ENCODE assay signal across 7 cellular contexts in the genomic region with DNA sequence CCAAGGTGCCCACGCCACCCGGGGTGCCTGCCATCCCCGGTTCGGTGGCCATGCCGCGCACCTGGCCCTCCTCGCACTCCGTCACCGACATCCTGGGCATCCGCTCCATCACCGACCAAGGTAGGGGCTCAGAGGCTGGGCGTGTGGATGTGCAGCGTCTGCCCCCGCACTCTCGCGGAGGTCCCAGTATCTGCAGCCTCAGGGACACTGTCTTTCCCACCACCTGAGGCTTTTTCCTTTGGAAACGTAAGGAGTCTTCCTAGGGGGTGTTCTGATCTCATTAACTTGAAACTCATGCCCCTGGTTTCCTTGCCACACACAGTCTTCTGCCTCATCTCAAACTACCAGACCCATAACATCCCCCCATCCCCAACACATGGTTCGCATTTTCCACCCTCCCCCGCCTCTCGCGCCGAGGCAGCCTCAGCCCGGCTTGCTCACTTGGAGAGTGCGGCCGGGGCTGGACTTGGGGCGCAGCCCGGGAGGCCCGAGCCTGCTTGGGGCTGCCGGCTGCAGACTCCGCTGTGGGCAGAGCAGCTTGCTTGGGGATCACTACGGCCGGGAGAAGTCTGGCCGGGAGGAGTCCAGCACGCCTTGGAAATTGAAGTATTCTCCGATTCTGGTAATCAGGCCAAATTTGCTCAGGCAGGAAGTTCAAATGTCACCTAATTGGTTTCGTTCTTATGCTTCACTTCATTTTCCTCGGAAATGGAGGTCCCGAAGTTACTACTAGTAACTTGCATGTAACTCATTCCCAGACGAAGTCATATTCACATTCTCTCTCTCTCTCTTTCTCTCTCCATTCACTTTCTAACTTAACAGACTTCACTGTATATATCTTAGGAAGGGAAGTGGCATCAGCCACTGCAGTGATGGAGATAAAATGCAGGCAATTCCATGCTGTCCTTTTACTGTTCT. TPM values are rescaled to one million over a fixed set of nuclear protein-coding genes. Genes with fewer than 3 reads are reported as not detected.
A peak's percentile ranks its signal among the peaks of the same experiment; 100 is the strongest.
DNase-seq lines count a peak whose midpoint lies in the region; ATAC-seq and TF ChIP-seq lines count a peak whose summit lies in the region.

No MANE protein-coding gene starts in this region.

- H3K27me3 ChIP-seq in PC-9 (ENCODE audit: insufficient read depth, low read depth) (no peaks in the 10 kb centered on the region), gastrocnemius medialis (peaks cover 95 to 100% (median 100%) of the 10 kb centered on the region in 3 donors), foreskin keratinocyte (peaks cover 98% of the 10 kb centered on the region)

- no peaks in the 10 kb centered on the region for H3K79me2 ChIP-seq in PC-9 (ENCODE audit: low read depth)

- H3K4me1 ChIP-seq in PC-9 (replicated peaks; ENCODE audit: insufficient read depth) (no peaks in the 10 kb centered on the region), gastrocnemius medialis (peaks cover 16 to 39% of the 10 kb centered on the region in 2 donors), foreskin keratinocyte (no peaks in the 10 kb centered on the region)

- TF ChIP-seq CTCF in GM12875 (IDR thresholded peaks at IDR 0.05; ENCODE audit: borderline replicate concordance, insufficient read depth, low read depth, low read length) (no peak), PC-9 (conservative IDR thresholded peaks at IDR 0.05) (no peak), gastrocnemius medialis (IDR thresholded peaks at IDR 0.05 in 4 of 5, conservative IDR thresholded peaks at IDR 0.05 in 1 of 5) (no peak), foreskin keratinocyte (conservative IDR thresholded peaks at IDR 0.05) (no peak)

- TF ChIP-seq POLR2A in gastrocnemius medialis (IDR thresholded peaks at IDR 0.05), result no peak

- DNase-seq in PC-9, result peak in 1 of 2 experiments; percentile 18
- peak; percentile 70 for DNase-seq in fibroblast of peridontal ligament (ENCODE audit: extremely low read depth)
- no peak for DNase-seq in gastrocnemius medialis
- DNase-seq in foreskin keratinocyte, result no peak
- DNase-seq in NCI-H2196 (lab: John Stamatoyannopoulos, UW; ENCODE audit: unreplicated experiment), result no peak

- CTCF ChIA-PET in PC-9 (lab: Charles Lee), result interaction anchor here (0.6 kb wide), 1 partner anchor 540 kb away, joined by 3 read pairs; no protein-coding TSS in a partner anchor

- BruUV-seq in PC-9 (replicated peaks; lab: Mats Ljungman, UMichigan), result no TSS peak

- H3K4me2 ChIP-seq in PC-9, result peak overlapping the region; percentile 95

- H3K36me3 ChIP-seq in PC-9 (ENCODE audit: low read depth) (no peaks in the 10 kb centered on the region), gastrocnemius medialis (no peaks in the 10 kb centered on the region)

- H3K9me3 ChIP-seq in PC-9 (ENCODE audit: insufficient read depth, low read depth) (no peaks in the 10 kb centered on the region), gastrocnemius medialis (peaks cover 0 to 4% (median 0%) of the 10 kb centered on the region in 3 donors)

- no peaks in the 10 kb centered on the region for H4K20me1 ChIP-seq in PC-9 (ENCODE audit: insufficient read depth)

- in situ Hi-C loops in gastrocnemius medialis (cut with MboI; ENCODE audit: low sequenced_read_pairs in 4 of 4), result loop anchor here in 3 of 4 donors (25.0 kb wide), 3 partner anchors 274 to 949 kb away; partner anchors contain the start of genes FOXA1 (in 1 of the 3) and TTC6 (in 1 of the 3)

- H3K4me3 ChIP-seq in GM12875 (ENCODE audit: low read depth, low read length) (peak overlapping the region; percentile 34), PC-9 (no peak overlapping the region), gastrocnemius medialis (peak overlapping the region; percentile 22 to 51 (median 44))

- ATAC-seq in gastrocnemius medialis (no peak), HG03342 (IDR thresholded peaks at IDR 0.05; ENCODE audit: unreplicated experiment) (no peak), foreskin keratinocyte (no peak)

- H3K27ac ChIP-seq in PC-9 (no peak overlapping the region), gastrocnemius medialis (no peak overlapping the region), foreskin keratinocyte (no peak overlapping the region)

- POLR2A ChIA-PET in PC-9 (lab: Charles Lee; ENCODE audit: unreplicated experiment), result no interaction called here

- H3K9me2 ChIP-seq in PC-9 (ENCODE audit: insufficient read depth), result no peaks in the 10 kb centered on the region

- H2AFZ ChIP-seq in PC-9, result no peak overlapping the region

- intact Hi-C loops in PC-9 (cut with micrococcal nuclease; ENCODE audit: unreplicated experiment), result loop anchor here (5.0 kb wide), 2 partner anchors 279 to 454 kb away; no protein-coding TSS in a partner anchor
- intact Hi-C loops in gastrocnemius medialis (cut with DNase I; ENCODE audit: low total_unique reads), result no loop called here

- H3F3A ChIP-seq in PC-9 (ENCODE audit: insufficient read depth, low read depth), result no peaks in the 10 kb centered on the region

RNA-seq across cellular contexts. Expression of gene PAX9, which starts 2.0 kb away (rescaled TPM):
- total RNA-seq in PC-9 (2021) (7.6 and 8.5 TPM in 2 replicates), gastrocnemius medialis (not detected), foreskin keratinocyte (0.03 and 0.18 TPM in 2 replicates)
- 0.02 and 0.07 TPM in 2 replicates for polyA plus RNA-seq in foreskin keratinocyte
